Comparison of ENCODE assay signal across 1 cellular context in genomic region chr3:58356054-58356453, GRCh38.
A peak's percentile ranks its signal among the peaks of the same experiment; 100 is the strongest.
TF ChIP-seq lines count a peak whose summit lies in the region.

No MANE protein-coding gene starts in this region.

TF ChIP-seq in GM12878, 131 proteins besides CTCF, POLR2A, EP300 and RAD21:
- TF ChIP-seq SREBF1 (IDR thresholded peaks at IDR 0.05; ENCODE audit: low read length) (no peak), WRNIP1 (IDR thresholded peaks at IDR 0.05; ENCODE audit: borderline replicate concordance, low read depth, low read length) (no peak), SPI1 (IDR thresholded peaks at IDR 0.05; ENCODE audit: borderline replicate concordance, insufficient read depth, low read depth, low read length) (0 out of 2 replicates have a peak, but pooled peaks have one; percentile 23), RAD51 (IDR thresholded peaks at IDR 0.05) (peak; percentile 75), TCF7 (IDR thresholded peaks at IDR 0.05; ENCODE audit: borderline replicate concordance) (no peak)
- TF ChIP-seq, protein P1, sequence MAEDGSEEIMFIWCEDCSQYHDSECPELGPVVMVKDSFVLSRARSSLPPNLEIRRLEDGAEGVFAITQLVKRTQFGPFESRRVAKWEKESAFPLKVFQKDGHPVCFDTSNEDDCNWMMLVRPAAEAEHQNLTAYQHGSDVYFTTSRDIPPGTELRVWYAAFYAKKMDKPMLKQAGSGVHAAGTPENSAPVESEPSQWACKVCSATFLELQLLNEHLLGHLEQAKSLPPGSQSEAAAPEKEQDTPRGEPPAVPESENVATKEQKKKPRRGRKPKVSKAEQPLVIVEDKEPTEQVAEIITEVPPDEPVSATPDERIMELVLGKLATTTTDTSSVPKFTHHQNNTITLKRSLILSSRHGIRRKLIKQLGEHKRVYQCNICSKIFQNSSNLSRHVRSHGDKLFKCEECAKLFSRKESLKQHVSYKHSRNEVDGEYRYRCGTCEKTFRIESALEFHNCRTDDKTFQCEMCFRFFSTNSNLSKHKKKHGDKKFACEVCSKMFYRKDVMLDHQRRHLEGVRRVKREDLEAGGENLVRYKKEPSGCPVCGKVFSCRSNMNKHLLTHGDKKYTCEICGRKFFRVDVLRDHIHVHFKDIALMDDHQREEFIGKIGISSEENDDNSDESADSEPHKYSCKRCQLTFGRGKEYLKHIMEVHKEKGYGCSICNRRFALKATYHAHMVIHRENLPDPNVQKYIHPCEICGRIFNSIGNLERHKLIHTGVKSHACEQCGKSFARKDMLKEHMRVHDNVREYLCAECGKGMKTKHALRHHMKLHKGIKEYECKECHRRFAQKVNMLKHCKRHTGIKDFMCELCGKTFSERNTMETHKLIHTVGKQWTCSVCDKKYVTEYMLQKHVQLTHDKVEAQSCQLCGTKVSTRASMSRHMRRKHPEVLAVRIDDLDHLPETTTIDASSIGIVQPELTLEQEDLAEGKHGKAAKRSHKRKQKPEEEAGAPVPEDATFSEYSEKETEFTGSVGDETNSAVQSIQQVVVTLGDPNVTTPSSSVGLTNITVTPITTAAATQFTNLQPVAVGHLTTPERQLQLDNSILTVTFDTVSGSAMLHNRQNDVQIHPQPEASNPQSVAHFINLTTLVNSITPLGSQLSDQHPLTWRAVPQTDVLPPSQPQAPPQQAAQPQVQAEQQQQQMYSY (CRISPR knock-in tag; IDR thresholded peaks at IDR 0.05), result no peak
